ENCODE assay signal across 37 cellular contexts in the genomic region with DNA sequence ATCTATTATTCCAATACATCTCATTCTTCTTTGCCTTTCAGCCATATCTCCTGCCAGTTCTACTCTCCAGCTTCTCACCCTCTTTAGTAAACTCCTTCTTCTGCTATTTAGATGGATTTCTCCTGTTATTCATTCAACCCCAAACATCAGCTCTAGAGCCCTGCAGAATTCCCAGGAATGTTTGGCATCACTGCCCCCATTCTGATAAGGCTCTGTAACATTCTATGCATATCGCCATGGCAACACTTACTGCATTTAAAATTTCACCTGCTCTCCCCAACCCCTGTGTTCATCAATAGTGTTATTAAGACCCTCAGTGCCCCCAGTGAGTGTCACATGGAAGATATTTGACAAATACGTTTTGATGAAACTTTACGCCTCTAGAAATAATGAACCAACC. TPM values are rescaled to one million over a fixed set of nuclear protein-coding genes. Genes with fewer than 3 reads are reported as not detected.
"Had no signal": no experiment of that assay in that cellular context is flagged by ENCODE, and none has a peak within 500 bp of the region (broad histone marks: within the 10 kb centered on the region; RNA-seq: fewer than 3 reads in every experiment).

No MANE protein-coding gene starts in this region.

- H3K9me3 Mint-ChIP-seq: activated CD4-positive, alpha-beta memory T cell treated with anti-CD3 and anti-CD28 coated beads for 36 hours; activated CD4-positive, alpha-beta T cell treated with anti-CD3 and anti-CD28 coated beads, Interleukin-2, amount 10 ng/mL, durations not matched to agents 7 days and 5 days; activated CD8-positive, alpha-beta T cell treated with anti-CD3 and anti-CD28 coated beads for 36 hours; activated naive CD8-positive, alpha-beta T cell treated with anti-CD3 and anti-CD28 coated beads for 36 hours; activated T-cell treated with anti-CD3 and anti-CD28 coated beads, Interleukin-2, amount 50 U/mL, for 4 hours; activated T-helper 1 cell treated with anti-CD3 and anti-CD28 coated beads, Interleukin-12 subunit alpha, Interleukin-12 subunit beta, Interleukin-2, Interleukin-4 antibody, amounts not matched to agents 30 ng/mL and 10 ng/mL and 1 ng/mL, durations not matched to agents 14 hours and 24 hours and 36 hours; T-helper 1 cell treated with Interleukin-12 subunit alpha and Interleukin-12 subunit beta and Interleukin-4 antibody, amounts not matched to agents 30 μg/mL and 1 μg/mL, for 36 hours; T-helper 2 cell treated with Interferon-gamma antibody and Interleukin-4, amounts not matched to agents 5 μg/mL and 100 μg/mL, for 36 hours had no signal

- H3K9me3 ChIP-seq: adrenal gland, body of pancreas, breast epithelium had no signal

- H3K4me1 Mint-ChIP-seq: activated CD4-positive, alpha-beta T cell treated with anti-CD3 and anti-CD28 coated beads for 36 hours; activated CD4-positive, alpha-beta T cell treated with anti-CD3 and anti-CD28 coated beads, Interleukin-2, amount 10 ng/mL, durations not matched to agents 7 days and 5 days; activated naive CD8-positive, alpha-beta T cell treated with anti-CD3 and anti-CD28 coated beads for 36 hours; activated T-helper 17 cell treated with anti-CD3 and anti-CD28 coated beads, Interleukin-2, amount 50 U/mL, for 72 hours had no signal

- H3K4me3 Mint-ChIP-seq: activated CD4-positive, alpha-beta memory T cell treated with anti-CD3 and anti-CD28 coated beads for 36 hours; activated CD4-positive, alpha-beta T cell treated with anti-CD3 and anti-CD28 coated beads for 36 hours; activated CD4-positive, alpha-beta T cell treated with anti-CD3 and anti-CD28 coated beads, Interleukin-2, amount 10 ng/mL, durations not matched to agents 7 days and 5 days; activated CD8-positive, alpha-beta T cell treated with anti-CD3 and anti-CD28 coated beads for 36 hours; activated naive CD4-positive, alpha-beta T cell treated with anti-CD3 and anti-CD28 coated beads for 36 hours; activated naive CD8-positive, alpha-beta T cell treated with anti-CD3 and anti-CD28 coated beads for 36 hours; activated T-cell treated with anti-CD3 and anti-CD28 coated beads, Interleukin-2, amount 50 U/mL, for 4 hours; activated T-cell treated with anti-CD3 and anti-CD28 coated beads, Interleukin-2, amount 50 U/mL, for 72 hours; activated T-helper 1 cell treated with anti-CD3 and anti-CD28 coated beads, Interleukin-12 subunit alpha, Interleukin-12 subunit beta, Interleukin-2, Interleukin-4 antibody, amounts not matched to agents 30 ng/mL and 10 ng/mL and 1 ng/mL, durations not matched to agents 14 hours and 24 hours and 36 hours; activated T-helper 17 cell treated with anti-CD3 and anti-CD28 coated beads, Interleukin-2, amount 50 U/mL, for 72 hours; T-helper 1 cell treated with Interleukin-12 subunit alpha and Interleukin-12 subunit beta and Interleukin-4 antibody, amounts not matched to agents 30 μg/mL and 1 μg/mL, for 36 hours; T-helper 2 cell treated with Interferon-gamma antibody and Interleukin-4, amounts not matched to agents 5 μg/mL and 100 μg/mL, for 36 hours had no signal

- DNase-seq: activated CD4-positive, alpha-beta memory T cell treated with anti-CD3 and anti-CD28 coated beads for 36 hours; activated CD4-positive, alpha-beta T cell treated with anti-CD3 and anti-CD28 coated beads for 1 hour; activated CD4-positive, alpha-beta T cell treated with anti-CD3 and anti-CD28 coated beads for 36 hours; activated CD4-positive, alpha-beta T cell treated with anti-CD3 and anti-CD28 coated beads for 48 hours; activated CD4-positive, alpha-beta T cell treated with anti-CD3 and anti-CD28 coated beads, Interleukin-2, amount 10 ng/mL, durations not matched to agents 7 days and 5 days; activated CD4-positive, alpha-beta T cell treated with anti-CD3 and anti-CD28 coated beads, Interleukin-2, amount 50 U/mL, for 4 hours; activated CD4-positive, CD25-positive, alpha-beta regulatory T cell; activated CD8-positive, alpha-beta memory T cell treated with anti-CD3 and anti-CD28 coated beads, Interleukin-2, amount 50 U/mL, for 4 hours; activated CD8-positive, alpha-beta T cell treated with anti-CD3 and anti-CD28 coated beads for 36 hours; activated effector memory CD4-positive, alpha-beta T cell treated with anti-CD3 and anti-CD28 coated beads, Interleukin-2, amount 50 U/mL, for 16 hours; activated gamma-delta T cell treated with Interleukin-2 at 50 U/mL for 16 hours; activated naive CD4-positive, alpha-beta T cell; activated naive CD4-positive, alpha-beta T cell treated with anti-CD3 and anti-CD28 coated beads for 36 hours; activated naive CD4-positive, alpha-beta T cell treated with anti-CD3 and anti-CD28 coated beads, Interleukin-2, amount 50 U/mL, for 16 hours; activated naive CD8-positive, alpha-beta T cell treated with anti-CD3 and anti-CD28 coated beads for 36 hours; activated T-cell treated with anti-CD3 and anti-CD28 coated beads for 4 hours; activated T-cell treated with anti-CD3 and anti-CD28 coated beads, Interleukin-2, amount 50 U/mL, for 1 hour; activated T-cell treated with anti-CD3 and anti-CD28 coated beads, Interleukin-2, amount 50 U/mL, for 4 hours; activated T-cell treated with anti-CD3 and anti-CD28 coated beads, Interleukin-2, amount 50 U/mL, for 72 hours; adrenal gland; amniotic stem cell; aorta; body of pancreas; brain microvascular endothelial cell; central memory CD4-positive, alpha-beta T cell; T-helper 1 cell; T-helper 2 cell; T-helper 9 cell had no signal

- ATAC-seq: activated CD4-positive, alpha-beta T cell treated with anti-CD3 and anti-CD28 coated beads for 36 hours; activated CD4-positive, CD25-positive, alpha-beta regulatory T cell treated with anti-CD3 and anti-CD28 coated beads, Interleukin-2, amount 50 U/mL, for 24 hours; activated CD8-positive, alpha-beta T cell treated with anti-CD3 and anti-CD28 coated beads for 36 hours; activated naive CD4-positive, alpha-beta T cell treated with anti-CD3 and anti-CD28 coated beads, Interleukin-2, amount 50 U/mL, for 72 hours; activated T-cell treated with anti-CD3 and anti-CD28 coated beads, Interleukin-2, amount 50 U/mL, for 4 hours; activated T-cell treated with anti-CD3 and anti-CD28 coated beads, Interleukin-2, amount 50 U/mL, for 72 hours; activated T-helper 17 cell treated with anti-CD3 and anti-CD28 coated beads, Interleukin-2, amount 50 U/mL, for 72 hours; body of pancreas had no signal

- H3K27ac Mint-ChIP-seq: activated CD4-positive, alpha-beta memory T cell treated with anti-CD3 and anti-CD28 coated beads for 36 hours; activated CD4-positive, alpha-beta T cell treated with anti-CD3 and anti-CD28 coated beads for 36 hours; activated CD4-positive, alpha-beta T cell treated with anti-CD3 and anti-CD28 coated beads, Interleukin-2, amount 10 ng/mL, durations not matched to agents 7 days and 5 days; activated CD8-positive, alpha-beta T cell treated with anti-CD3 and anti-CD28 coated beads for 36 hours; activated naive CD4-positive, alpha-beta T cell treated with anti-CD3 and anti-CD28 coated beads for 36 hours; activated naive CD4-positive, alpha-beta T cell treated with anti-CD3 and anti-CD28 coated beads, Interleukin-2, amount 50 U/mL, for 72 hours; activated naive CD8-positive, alpha-beta T cell treated with anti-CD3 and anti-CD28 coated beads for 36 hours; activated T-cell treated with anti-CD3 and anti-CD28 coated beads, Interleukin-2, amount 50 U/mL, for 72 hours; activated T-helper 1 cell treated with anti-CD3 and anti-CD28 coated beads, Interleukin-12 subunit alpha, Interleukin-12 subunit beta, Interleukin-2, Interleukin-4 antibody, amounts not matched to agents 30 ng/mL and 10 ng/mL and 1 ng/mL, durations not matched to agents 14 hours and 24 hours and 36 hours; activated T-helper 17 cell treated with anti-CD3 and anti-CD28 coated beads, Interleukin-2, amount 50 U/mL, for 72 hours; T-helper 1 cell treated with Interleukin-12 subunit alpha and Interleukin-12 subunit beta and Interleukin-4 antibody, amounts not matched to agents 30 μg/mL and 1 μg/mL, for 36 hours; T-helper 2 cell treated with Interferon-gamma antibody and Interleukin-4, amounts not matched to agents 5 μg/mL and 100 μg/mL, for 36 hours had no signal

- H3K27me3 Mint-ChIP-seq: activated CD4-positive, alpha-beta memory T cell treated with anti-CD3 and anti-CD28 coated beads for 36 hours; activated CD4-positive, alpha-beta T cell treated with anti-CD3 and anti-CD28 coated beads for 36 hours; activated CD4-positive, alpha-beta T cell treated with anti-CD3 and anti-CD28 coated beads, Interleukin-2, amount 10 ng/mL, durations not matched to agents 7 days and 5 days; activated CD8-positive, alpha-beta T cell treated with anti-CD3 and anti-CD28 coated beads for 36 hours; activated naive CD8-positive, alpha-beta T cell treated with anti-CD3 and anti-CD28 coated beads for 36 hours; activated T-helper 17 cell treated with anti-CD3 and anti-CD28 coated beads, Interleukin-2, amount 50 U/mL, for 72 hours had no signal

- H3K27me3 ChIP-seq: adrenal gland, body of pancreas, brain microvascular endothelial cell, breast epithelium had no signal

- H3K4me1 ChIP-seq: adrenal gland, body of pancreas, breast epithelium had no signal

- H3K36me3 ChIP-seq: adrenal gland, brain microvascular endothelial cell, breast epithelium had no signal

- H3K36me3 Mint-ChIP-seq: activated CD4-positive, alpha-beta memory T cell treated with anti-CD3 and anti-CD28 coated beads for 36 hours; activated naive CD4-positive, alpha-beta T cell treated with anti-CD3 and anti-CD28 coated beads, Interleukin-2, amount 50 U/mL, for 72 hours; activated naive CD8-positive, alpha-beta T cell treated with anti-CD3 and anti-CD28 coated beads for 36 hours had no signal

- H3K4me3 ChIP-seq: adrenal gland, body of pancreas, breast epithelium had no signal

- H3K27ac ChIP-seq: adrenal gland, body of pancreas, brain microvascular endothelial cell, breast epithelium, VCaP had no signal

RNA-seq across cellular contexts. Expression of gene LRATD1, which starts 28.6 kb away (rescaled TPM):
- total RNA-seq: activated CD4-positive, alpha-beta memory T cell treated with anti-CD3 and anti-CD28 coated beads for 36 hours; activated CD4-positive, alpha-beta T cell treated with anti-CD3 and anti-CD28 coated beads for 36 hours; activated CD4-positive, alpha-beta T cell treated with anti-CD3 and anti-CD28 coated beads, Interleukin-2, amount 10 ng/mL, durations not matched to agents 7 days and 5 days; activated CD8-positive, alpha-beta memory T cell treated with anti-CD3 and anti-CD28 coated beads for 36 hours; activated CD8-positive, alpha-beta T cell treated with anti-CD3 and anti-CD28 coated beads for 36 hours; activated naive CD4-positive, alpha-beta T cell treated with anti-CD3 and anti-CD28 coated beads for 36 hours; activated naive CD4-positive, alpha-beta T cell treated with anti-CD3 and anti-CD28 coated beads, Interleukin-2, amount 50 U/mL, for 72 hours; activated naive CD8-positive, alpha-beta T cell treated with anti-CD3 and anti-CD28 coated beads for 36 hours; activated T-cell treated with anti-CD3 and anti-CD28 coated beads, Interleukin-2, amount 50 U/mL, for 72 hours; activated T-helper 1 cell treated with anti-CD3 and anti-CD28 coated beads, Interleukin-12 subunit alpha, Interleukin-12 subunit beta, Interleukin-2, Interleukin-4 antibody, amounts not matched to agents 30 ng/mL and 10 ng/mL and 1 ng/mL, durations not matched to agents 14 hours and 24 hours and 36 hours; activated T-helper 17 cell treated with anti-CD3 and anti-CD28 coated beads, Interleukin-2, amount 50 U/mL, for 72 hours had no signal
